15 cellular contexts compared by ENCODE assay signal in genomic region chr14:50657753-50658152, GRCh38. TPM values are rescaled to one million over a fixed set of nuclear protein-coding genes. Genes with fewer than 3 reads are reported as not detected.
DNase-seq lines count a peak whose midpoint lies in the region; TF ChIP-seq lines count a peak whose summit lies in the region.
"Had no signal": no experiment of that assay in that cellular context is flagged by ENCODE, and none has a peak within 500 bp of the region (broad histone marks: within the 10 kb centered on the region; RNA-seq: fewer than 3 reads in every experiment).

No MANE protein-coding gene starts in this region.

- no peak overlapping the region for H2AFZ ChIP-seq in PC-9
- no peak overlapping the region for H2AFZ ChIP-seq in Karpas-422 (ENCODE audit: low read length)

- H3K4me3 ChIP-seq in Caco-2 (ENCODE audit: low read depth, low read length) (no peak overlapping the region), adipocyte (ENCODE audit: low read length) (peak overlapping the region; percentile 74), left ventricle myocardium inferior (peak overlapping the region; percentile 47), prostate gland (no peak overlapping the region), PC-9 (no peak overlapping the region), Karpas-422 (ENCODE audit: low read length) (no peak overlapping the region)
- H3K4me3 ChIP-seq in CD4-positive, alpha-beta memory T cell (ENCODE audit: low read length in 2 of 2): no peak overlapping the region
- H3K4me3 ChIP-seq: K562 had no signal

- H3K9me2 ChIP-seq in PC-9 (ENCODE audit: insufficient read depth): no peaks in the 10 kb centered on the region
- no peaks in the 10 kb centered on the region for H3K9me2 ChIP-seq in Karpas-422 (replicated peaks; ENCODE audit: insufficient read depth, low read length)

- intact Hi-C loops in Caco-2 (cut with micrococcal nuclease; ENCODE audit: unreplicated experiment): no loop called here
- intact Hi-C loops in left ventricle myocardium inferior (cut with micrococcal nuclease): no loop called here
- intact Hi-C loops in prostate gland (cut with DNase I): no loop called here
- intact Hi-C loops in PC-9 (cut with micrococcal nuclease; ENCODE audit: unreplicated experiment): no loop called here
- intact Hi-C loops in CD4-positive, alpha-beta memory T cell (cut with micrococcal nuclease): no loop called here

- TF ChIP-seq CTCF in Caco-2 (IDR thresholded peaks at IDR 0.05; ENCODE audit: insufficient read depth in 1 of 2, low read depth in 1 of 2, low read length in 1 of 2, severe bottlenecking in 1 of 2, unreplicated experiment in 1 of 2) (no peak), left ventricle myocardium inferior (IDR thresholded peaks at IDR 0.05; ENCODE audit: borderline replicate concordance) (no peak), prostate gland (IDR thresholded peaks at IDR 0.05) (no peak), PC-9 (conservative IDR thresholded peaks at IDR 0.05) (no peak)

- BruUV-seq in Caco-2 (replicated peaks; lab: Mats Ljungman, UMichigan): no TSS peak
- BruUV-seq in PC-9 (replicated peaks; lab: Mats Ljungman, UMichigan): no TSS peak

- POLR2A ChIA-PET in Caco-2 (lab: Charles Lee) (no interaction called here), PC-9 (lab: Charles Lee; ENCODE audit: unreplicated experiment) (no interaction called here)
- POLR2A ChIA-PET in CD4-positive, alpha-beta memory T cell (lab: Charles Lee; ENCODE audit: partially characterized antibody): no interaction called here

- DNase-seq in Caco-2 (no peak), adipocyte (ENCODE audit: low read depth) (no peak), left ventricle myocardium inferior (no peak), prostate gland (ENCODE audit: low spot score) (no peak), PC-9 (no peak), Karpas-422 (no peak)
- DNase-seq in stimulated activated CD8-positive, alpha-beta memory T cell treated with anti-CD3 and anti-CD28 coated beads, Interleukin-4, amount 100 ng/mL, for 48 hours: no peak
- DNase-seq in CD4-positive, alpha-beta memory T cell: no peak
- DNase-seq: activated T-cell treated with anti-CD3 and anti-CD28 coated beads, Interleukin-2, amount 50 U/mL, for 4 hours; anterior cingulate cortex; NCI-H187; NCI-H748 treated with DMSO at 0.1 percent for 48 hours; SHP77 had no signal

- no peaks in the 10 kb centered on the region for H3K27me3 Mint-ChIP-seq in Caco-2 (ENCODE audit: insufficient read depth, unreplicated experiment)
- no peaks in the 10 kb centered on the region for H3K27me3 Mint-ChIP-seq in CD4-positive, alpha-beta memory T cell

- 21% methylated on average over 2 of the region's 2 CpGs for WGBS in prostate gland

- H3K27ac ChIP-seq in left ventricle myocardium inferior (replicated peaks) (peak overlapping the region; percentile 81), prostate gland (peak overlapping the region; percentile 13 to 18), PC-9 (no peak overlapping the region), Karpas-422 (ENCODE audit: low read length) (no peak overlapping the region)
- H3K27ac ChIP-seq in CD4-positive, alpha-beta memory T cell (ENCODE audit: low read depth, low read length): no peak overlapping the region

- no peak overlapping the region for H3K4me3 Mint-ChIP-seq in Caco-2 (ENCODE audit: unreplicated experiment)
- H3K4me3 Mint-ChIP-seq in CD4-positive, alpha-beta memory T cell: no peak overlapping the region
- H3K4me3 Mint-ChIP-seq: activated T-cell treated with anti-CD3 and anti-CD28 coated beads, Interleukin-2, amount 50 U/mL, for 4 hours; natural killer cell treated with Interleukin-12 subunit alpha and Interleukin-12 subunit beta and Interleukin-15 and Interleukin-18, amount 100 ng/mL, for 72 hours had no signal

- H3K27ac Mint-ChIP-seq in Caco-2 (ENCODE audit: unreplicated experiment): peak overlapping the region; percentile 19
- H3K27ac Mint-ChIP-seq in CD4-positive, alpha-beta memory T cell: no peak overlapping the region
- H3K27ac Mint-ChIP-seq: natural killer cell treated with Interleukin-12 subunit alpha and Interleukin-12 subunit beta and Interleukin-15 and Interleukin-18, amount 100 ng/mL, for 72 hours had no signal

- H3K9me3 ChIP-seq in Caco-2 (no peaks in the 10 kb centered on the region), adipocyte (ENCODE audit: control insufficient read depth, low read length) (no peaks in the 10 kb centered on the region), left ventricle myocardium inferior (replicated peaks) (no peaks in the 10 kb centered on the region), prostate gland (no peaks in the 10 kb centered on the region), PC-9 (ENCODE audit: insufficient read depth, low read depth) (peaks cover 5% of the 10 kb centered on the region; the same call in 1 of the 2 replicates), Karpas-422 (ENCODE audit: low read length) (no peaks in the 10 kb centered on the region)
- H3K9me3 ChIP-seq in CD4-positive, alpha-beta memory T cell (ENCODE audit: control insufficient read depth in 1 of 2, low read length in 2 of 2): no peaks in the 10 kb centered on the region

- H3K4me1 ChIP-seq in Caco-2 (peaks cover 36% of the 10 kb centered on the region), adipocyte (ENCODE audit: control insufficient read depth, insufficient read depth, low read length) (peaks cover 44% of the 10 kb centered on the region), left ventricle myocardium inferior (peaks cover 78% of the 10 kb centered on the region), prostate gland (replicated peaks) (peaks cover 3% of the 10 kb centered on the region), PC-9 (replicated peaks; ENCODE audit: insufficient read depth) (peaks cover 9% of the 10 kb centered on the region), Karpas-422 (ENCODE audit: low read length) (no peaks in the 10 kb centered on the region)
- no peaks in the 10 kb centered on the region for H3K4me1 ChIP-seq in CD4-positive, alpha-beta memory T cell (ENCODE audit: insufficient read depth, low read length)

- no peaks in the 10 kb centered on the region for H4K20me1 ChIP-seq in PC-9 (ENCODE audit: insufficient read depth)
- H4K20me1 ChIP-seq in Karpas-422 (ENCODE audit: insufficient read depth, low read depth, low read length): 0 out of 2 replicates have a peak, but pooled peaks cover 5% of the 10 kb centered on the region

- no peaks in the 10 kb centered on the region for H3K9me3 Mint-ChIP-seq in Caco-2 (ENCODE audit: unreplicated experiment)
- no peaks in the 10 kb centered on the region for H3K9me3 Mint-ChIP-seq in CD4-positive, alpha-beta memory T cell
- H3K9me3 Mint-ChIP-seq: activated T-cell treated with anti-CD3 and anti-CD28 coated beads, Interleukin-2, amount 50 U/mL, for 4 hours; natural killer cell treated with Interleukin-12 subunit alpha and Interleukin-12 subunit beta and Interleukin-15 and Interleukin-18, amount 100 ng/mL, for 72 hours had no signal

- H3K9ac ChIP-seq in adipocyte (ENCODE audit: low read length): peak overlapping the region; percentile 73
- H3K9ac ChIP-seq in Karpas-422 (ENCODE audit: low read length): no peak overlapping the region

- H3K27me3 ChIP-seq in Caco-2 (replicated peaks; ENCODE audit: control insufficient read depth, insufficient read depth, low read length) (no peaks in the 10 kb centered on the region), adipocyte (replicated peaks; ENCODE audit: control insufficient read depth, insufficient read depth, low read length) (no peaks in the 10 kb centered on the region), left ventricle myocardium inferior (ENCODE audit: low read depth) (no peaks in the 10 kb centered on the region), prostate gland (replicated peaks; ENCODE audit: insufficient read depth) (no peaks in the 10 kb centered on the region), PC-9 (ENCODE audit: insufficient read depth, low read depth) (no peaks in the 10 kb centered on the region), Karpas-422 (ENCODE audit: low read length) (no peaks in the 10 kb centered on the region)
- no peaks in the 10 kb centered on the region for H3K27me3 ChIP-seq in CD4-positive, alpha-beta memory T cell (ENCODE audit: insufficient read depth, low read length)

- H3K79me2 ChIP-seq in PC-9 (ENCODE audit: low read depth): peaks cover 68% of the 10 kb centered on the region
- peaks cover 21% of the 10 kb centered on the region for H3K79me2 ChIP-seq in Karpas-422 (ENCODE audit: low read length)

- H3K36me3 ChIP-seq in Caco-2 (ENCODE audit: control insufficient read depth, insufficient read depth, low read length): no peaks in the 10 kb centered on the region
- H3K36me3 ChIP-seq in adipocyte (ENCODE audit: control insufficient read depth, insufficient read depth, low read length, severe bottlenecking): peaks cover 15% of the 10 kb centered on the region
- H3K36me3 ChIP-seq in left ventricle myocardium inferior: peaks cover 21% of the 10 kb centered on the region
- no peaks in the 10 kb centered on the region for H3K36me3 ChIP-seq in prostate gland
- H3K36me3 ChIP-seq in PC-9 (ENCODE audit: low read depth): peaks cover 14% of the 10 kb centered on the region
- no peaks in the 10 kb centered on the region for H3K36me3 ChIP-seq in CD4-positive, alpha-beta memory T cell (ENCODE audit: insufficient read depth, low read length)
- H3K36me3 ChIP-seq in Karpas-422 (ENCODE audit: insufficient read depth, low read length): peaks cover 8% of the 10 kb centered on the region; the same call in 1 of the 2 replicates

- H3K4me2 ChIP-seq in PC-9: no peak overlapping the region
- no peak overlapping the region for H3K4me2 ChIP-seq in Karpas-422 (ENCODE audit: low read depth, low read length, poor library complexity, severe bottlenecking)

- H3K36me3 Mint-ChIP-seq in Caco-2 (ENCODE audit: insufficient read depth, unreplicated experiment): peaks cover 28% of the 10 kb centered on the region
- peaks cover 5 to 15% of the 10 kb centered on the region in 2 donors for H3K36me3 Mint-ChIP-seq in CD4-positive, alpha-beta memory T cell

- CTCF ChIA-PET in Caco-2 (lab: Charles Lee): no interaction called here
- CTCF ChIA-PET in PC-9 (lab: Charles Lee): interaction anchor here (0.6 kb wide), 1 partner anchor 117 kb away, joined by 4 read pairs; no protein-coding TSS in a partner anchor
- CTCF ChIA-PET in CD4-positive, alpha-beta memory T cell (lab: Charles Lee; ENCODE audit: partially characterized antibody): interaction anchor here (0.9 kb wide), 1 partner anchor 203 kb away, joined by 3 read pairs; no protein-coding TSS in a partner anchor

- TF ChIP-seq POLR2A in prostate gland (IDR thresholded peaks at IDR 0.05): no peak

- peaks cover 18% of the 10 kb centered on the region for H3K4me1 Mint-ChIP-seq in Caco-2 (ENCODE audit: low read depth, unreplicated experiment)
- H3K4me1 Mint-ChIP-seq in CD4-positive, alpha-beta memory T cell: peaks cover 3 to 13% (median 5%) of the 10 kb centered on the region in 4 donors

- no peaks in the 10 kb centered on the region for H3F3A ChIP-seq in PC-9 (ENCODE audit: insufficient read depth, low read depth)

RNA-seq across cellular contexts. Expression of gene SAV1, which starts 10.4 kb away (rescaled TPM):
- total RNA-seq in Caco-2 (2022) (28.0 and 28.3 TPM in 2 replicates), left ventricle myocardium inferior (29.5 TPM), prostate gland (100 to 1,000 TPM in 1 of 2 donors, 10 to 100 TPM in 1; 29.4 to 105 TPM), PC-9 (2021) (37.1 and 40.7 TPM in 2 replicates)
- 10 to 100 TPM; 13.9 to 14.5 TPM for total RNA-seq in CD4-positive, alpha-beta memory T cell
- 10 to 100 TPM; 13.3 to 14.1 TPM for polyA plus RNA-seq in CD4-positive, alpha-beta memory T cell
- total RNA-seq in Karpas-422 (2014; rRNA removed; shearing (Covaris generic); ENCODE audit: low replicate concordance): 14.7 and 22.0 TPM in 2 replicates

Comparison
In these comparisons a context has a peak if more than half of its experiments do, and no peak if none do; other contexts are left out.
1. H3K4me3 ChIP-seq: peak in adipocyte (single experiment) and left ventricle myocardium inferior (single experiment); none in Caco-2 (single experiment), prostate gland (0 of 2), PC-9 (single experiment), CD4-positive, alpha-beta memory T cell (0 of 2) and Karpas-422 (single experiment).
2. H3K27ac ChIP-seq: peak in left ventricle myocardium inferior (single experiment) and prostate gland (2 of 2); none in PC-9 (single experiment), CD4-positive, alpha-beta memory T cell (single experiment) and Karpas-422 (single experiment).